ENCODE assay signal across 16 cellular contexts in genomic region chr11:10443721-10444120, GRCh38.
"Had no signal": no experiment of that assay in that cellular context is flagged by ENCODE, and none has a peak within 500 bp of the region (broad histone marks: within the 10 kb centered on the region; RNA-seq: fewer than 3 reads in every experiment).

No MANE protein-coding gene starts in this region.

- H3K9me3 ChIP-seq: breast epithelium had no signal

- H3K4me3 ChIP-seq: breast epithelium had no signal

- H3K27ac ChIP-seq: breast epithelium, VCaP had no signal

- DNase-seq: activated CD4-positive, alpha-beta memory T cell treated with anti-CD3 and anti-CD28 coated beads, Interleukin-2, amount 10 ng/mL, durations not matched to agents 7 days and 5 days; activated CD4-positive, alpha-beta T cell treated with anti-CD3 and anti-CD28 coated beads, Interleukin-2, amount 50 U/mL, for 1 hour; aorta; central memory CD4-positive, alpha-beta T cell; cortex of kidney; NCI-H1417; NCI-H2029; NCI-H345; NCI-H510A; NCI-H526 treated with DMSO at 0.1 percent for 48 hours; NCI-H82; SIG-M5; T-helper 2 cell; T1000 had no signal

- H3K27me3 ChIP-seq: breast epithelium had no signal

- H3K4me1 ChIP-seq: breast epithelium had no signal

- H3K36me3 ChIP-seq: breast epithelium had no signal
